Comparison of ENCODE assay signal across 15 cellular contexts in genomic region chr5:52466749-52467148, GRCh38.
DNase-seq lines count a peak whose midpoint lies in the region; ATAC-seq and TF ChIP-seq lines count a peak whose summit lies in the region.
"Had no signal": no experiment of that assay in that cellular context is flagged by ENCODE, and none has a peak within 500 bp of the region (broad histone marks: within the 10 kb centered on the region; RNA-seq: fewer than 3 reads in every experiment).

No MANE protein-coding gene starts in this region.

- H3F3A ChIP-seq in Loucy (ENCODE audit: low read depth) (no peaks in the 10 kb centered on the region), smooth muscle cell (ENCODE audit: low read depth) (no peaks in the 10 kb centered on the region)

- H3K36me3 Mint-ChIP-seq in WTC11 (no peaks in the 10 kb centered on the region), mesothelial cell of epicardium (no peaks in the 10 kb centered on the region)
- H3K36me3 Mint-ChIP-seq: CD4-positive, alpha-beta memory T cell had no signal

- H3K27ac Mint-ChIP-seq in WTC11 (no peak overlapping the region), mesothelial cell of epicardium (peak overlapping the region; percentile 58)
- H3K27ac Mint-ChIP-seq: CD4-positive, alpha-beta memory T cell; H9 had no signal

- no peak overlapping the region for H3K27ac ChIP-seq in smooth muscle cell (ENCODE audit: low read depth)
- H3K27ac ChIP-seq: GM23248 had no signal

- H3K9ac ChIP-seq in Loucy (ENCODE audit: low read depth, low read length, poor library complexity, severe bottlenecking) (no peak overlapping the region), smooth muscle cell (ENCODE audit: low read depth) (no peak overlapping the region)
- H3K9ac ChIP-seq: GM23248 had no signal

- H3K9me2 ChIP-seq in Loucy (replicated peaks; ENCODE audit: low read depth, low read length) = no peaks in the 10 kb centered on the region

- H2AFZ ChIP-seq in Loucy (ENCODE audit: low read length) (peak overlapping the region; percentile 50; the same call in 1 of the 2 replicates), smooth muscle cell (ENCODE audit: low read depth) (peak overlapping the region; percentile 27)
- H2AFZ ChIP-seq: GM23248 had no signal

- no peaks in the 10 kb centered on the region for H4K20me1 ChIP-seq in Loucy (ENCODE audit: insufficient read depth, low read length, poor library complexity, severe bottlenecking)
- no peaks in the 10 kb centered on the region for H4K20me1 ChIP-seq in smooth muscle cell (ENCODE audit: low read depth)

- H3K4me3 ChIP-seq in Loucy (ENCODE audit: low read length, poor library complexity, severe bottlenecking) = no peak overlapping the region
- no peak overlapping the region for H3K4me3 ChIP-seq in smooth muscle cell
- H3K4me3 ChIP-seq: GM23248 had no signal

- H3K9me3 ChIP-seq in Loucy (ENCODE audit: insufficient read depth, low read depth, low read length) (no peaks in the 10 kb centered on the region), smooth muscle cell (replicated peaks; ENCODE audit: low read depth) (no peaks in the 10 kb centered on the region)

- CTCF ChIA-PET in WTC11 (lab: Charles Lee) = no interaction called here

- H3K27me3 ChIP-seq in Loucy (ENCODE audit: insufficient read depth, low read length, poor library complexity, severe bottlenecking) (no peaks in the 10 kb centered on the region), smooth muscle cell (ENCODE audit: low read depth) (no peaks in the 10 kb centered on the region)

- TF ChIP-seq CTCF in Loucy (conservative IDR thresholded peaks at IDR 0.05; ENCODE audit: low read length) = no peak
- no peak for TF ChIP-seq CTCF in WTC11 (IDR thresholded peaks at IDR 0.05)
- no peak for TF ChIP-seq CTCF in mesothelial cell of epicardium (IDR thresholded peaks at IDR 0.05; ENCODE audit: unreplicated experiment)
- TF ChIP-seq CTCF in smooth muscle cell (IDR thresholded peaks at IDR 0.05; ENCODE audit: borderline replicate concordance, insufficient read depth, poor library complexity, severe bottlenecking) = no peak

- 75% methylated on average over 3 of the region's 3 CpGs for WGBS in smooth muscle cell (ENCODE audit: low lambda C conversion rate)

- ATAC-seq in WTC11 (peak; percentile 32; the same call in 1 of the 2 replicates), HG02642 (IDR thresholded peaks at IDR 0.05; ENCODE audit: poor library complexity, unreplicated experiment) (no peak), GM19395 (IDR thresholded peaks at IDR 0.05; ENCODE audit: unreplicated experiment) (no peak)
- ATAC-seq: HCT116 had no signal

- no peak for DNase-seq in WTC11 (ENCODE audit: low spot score)
- no peak for DNase-seq in mesothelial cell of epicardium (ENCODE audit: low spot score in 2 of 2, unreplicated experiment in 2 of 2)
- no peak for DNase-seq in smooth muscle cell (lab: John Stamatoyannopoulos, UW; ENCODE audit: unreplicated experiment)
- DNase-seq in DMS 273 (lab: John Stamatoyannopoulos, UW; ENCODE audit: unreplicated experiment) = no peak
- DNase-seq: Calu3; CD4-positive, alpha-beta memory T cell; COR-L47; DMS153; DND-41; GM23248; H9 had no signal

- H3K36me3 ChIP-seq in Loucy (ENCODE audit: insufficient read depth, low read length) (no peaks in the 10 kb centered on the region), smooth muscle cell (ENCODE audit: low read depth) (no peaks in the 10 kb centered on the region)

- H3K4me3 Mint-ChIP-seq in WTC11 = no peak overlapping the region
- H3K4me3 Mint-ChIP-seq in mesothelial cell of epicardium = no peak overlapping the region
- H3K4me3 Mint-ChIP-seq: CD4-positive, alpha-beta memory T cell; H9 had no signal

- H3K4me2 ChIP-seq in Loucy (ENCODE audit: low read depth, low read length, poor library complexity, severe bottlenecking) (no peak overlapping the region), smooth muscle cell (no peak overlapping the region)

- H3K27me3 Mint-ChIP-seq in WTC11 (ENCODE audit: low read depth) (no peaks in the 10 kb centered on the region), mesothelial cell of epicardium (ENCODE audit: low read depth) (no peaks in the 10 kb centered on the region)
- H3K27me3 Mint-ChIP-seq: CD4-positive, alpha-beta memory T cell had no signal

- H3K79me2 ChIP-seq in Loucy (ENCODE audit: insufficient read depth, low read length) = no peaks in the 10 kb centered on the region
- no peaks in the 10 kb centered on the region for H3K79me2 ChIP-seq in smooth muscle cell (ENCODE audit: low read depth)

- H3K4me1 ChIP-seq in Loucy (ENCODE audit: insufficient read depth, low read length, poor library complexity, severe bottlenecking) = no peaks in the 10 kb centered on the region
- H3K4me1 ChIP-seq in smooth muscle cell (ENCODE audit: low read depth) = no peaks in the 10 kb centered on the region

- H3K9me3 Mint-ChIP-seq in WTC11 (no peaks in the 10 kb centered on the region), mesothelial cell of epicardium (no peaks in the 10 kb centered on the region)
- H3K9me3 Mint-ChIP-seq: CD4-positive, alpha-beta memory T cell; H9 had no signal

- H3K4me1 Mint-ChIP-seq in WTC11 (peaks cover 9% of the 10 kb centered on the region), mesothelial cell of epicardium (peaks cover 29% of the 10 kb centered on the region)

- POLR2A ChIA-PET in WTC11 (lab: Charles Lee) = no interaction called here

TF ChIP-seq in WTC11, 78 proteins besides CTCF, POLR2A, EP300 and RAD21:
- TF ChIP-seq ZNF317 (CRISPR knock-in tag; IDR thresholded peaks at IDR 0.05; ENCODE audit: borderline replicate concordance, low read depth) = peak; percentile 81
- no peak for TF ChIP-seq ZNF416 (CRISPR knock-in tag; IDR thresholded peaks at IDR 0.05)
